In genomic region chr17:48723555-48724239, GRCh38 we compare ENCODE assay signal across 9 cellular contexts. TPM values are rescaled to one million over a fixed set of nuclear protein-coding genes. Genes with fewer than 3 reads are reported as not detected.
DNase-seq lines count a peak whose midpoint lies in the region; ATAC-seq and TF ChIP-seq lines count a peak whose summit lies in the region.
"Had no signal": no experiment of that assay in that cellular context is flagged by ENCODE, and none has a peak within 500 bp of the region (broad histone marks: within the 10 kb centered on the region; RNA-seq: fewer than 3 reads in every experiment).

No MANE protein-coding gene starts in this region.

- H3K27me3 ChIP-seq in iPS-15b (ENCODE audit: control insufficient read depth, insufficient read depth, low read length), result peaks cover 100% of the 10 kb centered on the region
- peaks cover 74% of the 10 kb centered on the region for H3K27me3 ChIP-seq in thoracic aorta (replicated peaks; ENCODE audit: insufficient read depth)

- no peak overlapping the region for H3K9ac ChIP-seq in iPS-15b (ENCODE audit: low read depth, low read length)

- H3K36me3 ChIP-seq in iPS-15b (ENCODE audit: control insufficient read depth, insufficient read depth, low read length), result no peaks in the 10 kb centered on the region
- no peaks in the 10 kb centered on the region for H3K36me3 ChIP-seq in thoracic aorta

- H3K4me1 ChIP-seq in iPS-15b (ENCODE audit: control insufficient read depth, insufficient read depth, low read length), result peaks cover 7% of the 10 kb centered on the region
- peaks cover 6 to 36% of the 10 kb centered on the region in 2 donors for H3K4me1 ChIP-seq in thoracic aorta (ENCODE audit: control insufficient read depth in 1 of 2, low read depth in 2 of 2)

- H3K4me3 ChIP-seq in iPS-15b (ENCODE audit: low read depth, low read length) (peak overlapping the region; percentile 12), thoracic aorta (peak overlapping the region; percentile 53)

- no peak overlapping the region for H3K27ac ChIP-seq in thoracic aorta

- DNase-seq in activated naive CD4-positive, alpha-beta T cell treated with anti-CD3 and anti-CD28 coated beads, Interleukin-2, amount 50 U/mL, for 16 hours, result peak; percentile 22
- DNase-seq in activated naive CD4-positive, alpha-beta T cell (lab: John Stamatoyannopoulos, UW), result no peak
- DNase-seq in SW480 (ENCODE audit: low spot score), result peak; percentile 40
- no peak for DNase-seq in thoracic aorta (ENCODE audit: low spot score)
- DNase-seq in NCI-H1105 treated with DMSO at 0.1 percent for 48 hours (lab: John Stamatoyannopoulos, UW), result no peak
- no peak for DNase-seq in pons (ENCODE audit: low spot score)
- no peak for DNase-seq in AG08395 (ENCODE audit: low spot score)

- no peak for ATAC-seq in thoracic aorta (ENCODE audit: insufficient number of reproducible peaks, low FRiP score, low read depth)

- TF ChIP-seq CTCF in thoracic aorta (IDR thresholded peaks at IDR 0.05), result no peak

- no peaks in the 10 kb centered on the region for H3K9me3 ChIP-seq in iPS-15b (ENCODE audit: control insufficient read depth, insufficient read depth, low read length)
- no peaks in the 10 kb centered on the region for H3K9me3 ChIP-seq in thoracic aorta

RNA-seq across cellular contexts. Expression of gene PRAC2, which starts 0.7 kb away (rescaled TPM):
- total RNA-seq in thoracic aorta, result not detected
- total RNA-seq: liver had no signal

RNA-seq across cellular contexts. Expression of gene PRAC1, which starts 1.4 kb away (rescaled TPM):
- not detected for total RNA-seq in thoracic aorta
- total RNA-seq: liver had no signal

RNA-seq across cellular contexts. Expression of gene HOXB13, which starts 4.9 kb away (rescaled TPM):
- not detected for total RNA-seq in thoracic aorta
- total RNA-seq: liver had no signal

Comparison
In these comparisons a context has a peak if more than half of its experiments do, and no peak if none do; other contexts are left out.
1. DNase-seq: peak in activated naive CD4-positive, alpha-beta T cell treated with anti-CD3 and anti-CD28 coated beads, Interleukin-2, amount 50 U/mL, for 16 hours (single experiment) and SW480 (single experiment); none in activated naive CD4-positive, alpha-beta T cell (0 of 4), thoracic aorta (single experiment), NCI-H1105 treated with DMSO at 0.1 percent for 48 hours (single experiment), pons (single experiment) and AG08395 (single experiment).